10 cellular contexts compared by ENCODE assay signal in genomic region chr12:127926004-127926403, GRCh38.
DNase-seq lines count a peak whose midpoint lies in the region; ATAC-seq and TF ChIP-seq lines count a peak whose summit lies in the region.
"Had no signal": no experiment of that assay in that cellular context is flagged by ENCODE, and none has a peak within 500 bp of the region (broad histone marks: within the 10 kb centered on the region; RNA-seq: fewer than 3 reads in every experiment).

No MANE protein-coding gene starts in this region.

- H3K27ac ChIP-seq in Panc1 (ENCODE audit: low read length) = no peak overlapping the region
- H3K27ac ChIP-seq: cardiac muscle cell had no signal

- POLR2A ChIA-PET in Panc1 (lab: Charles Lee) = no interaction called here

- H3K9me3 ChIP-seq in Panc1 (ENCODE audit: control insufficient read depth, insufficient read depth, low read depth, low read length) = no peaks in the 10 kb centered on the region

- no peaks in the 10 kb centered on the region for H3K27me3 ChIP-seq in Panc1 (ENCODE audit: control insufficient read depth, insufficient read depth, low read length)
- H3K27me3 ChIP-seq: cardiac muscle cell had no signal

- TF ChIP-seq CTCF in Panc1 (IDR thresholded peaks at IDR 0.05) = peak; percentile 59

- CTCF ChIA-PET in Panc1 (lab: Charles Lee) = no interaction called here

- ATAC-seq in Panc1 = no peak
- no peak for ATAC-seq in GM18907 (IDR thresholded peaks at IDR 0.05; ENCODE audit: unreplicated experiment)
- ATAC-seq in HG02970 (IDR thresholded peaks at IDR 0.05; ENCODE audit: low FRiP score, unreplicated experiment) = no peak
- ATAC-seq: stimulated activated naive CD8-positive, alpha-beta T cell treated with anti-CD3 and anti-CD28 coated beads, Interleukin-15, Interleukin-2, amounts not matched to agents 100 U/mL and 50 U/mL, for 24 hours had no signal

- peak; percentile 41 for DNase-seq in GM03348 (ENCODE audit: low spot score)
- DNase-seq in Panc1 (ENCODE audit: low read depth, low spot score) = no peak
- DNase-seq in globus pallidus (ENCODE audit: low spot score) = peak; percentile 72
- DNase-seq in putamen (ENCODE audit: low spot score) = peak; percentile 57
- DNase-seq in RPMI8226 = no peak
- no peak for DNase-seq in HPDE6-E6E7 (ENCODE audit: extremely low spot score)
- DNase-seq: stimulated activated naive CD8-positive, alpha-beta T cell treated with anti-CD3 and anti-CD28 coated beads, Interleukin-15, Interleukin-2, amounts not matched to agents 100 U/mL and 50 U/mL, for 24 hours had no signal

- no peaks in the 10 kb centered on the region for H3K4me1 ChIP-seq in Panc1 (ENCODE audit: control insufficient read depth, insufficient read depth, low read length)

- H3K4me3 ChIP-seq in Panc1 (ENCODE audit: low read depth in 2 of 2, low read length in 2 of 2) = no peak overlapping the region
- H3K4me3 ChIP-seq: cardiac muscle cell had no signal

- no TSS peak for BruUV-seq in Panc1 (replicated peaks; lab: Mats Ljungman, UMichigan)

- H3K36me3 ChIP-seq in Panc1 (ENCODE audit: control insufficient read depth, insufficient read depth, low read length) = no peaks in the 10 kb centered on the region
- H3K36me3 ChIP-seq: cardiac muscle cell had no signal

- in situ Hi-C loops in Panc1 (cut with HindIII; ENCODE audit: low pct_unique_long_range_greater_than_20kb, low sequenced_read_pairs) = no loop called here

- intact Hi-C loops in Panc1 (cut with micrococcal nuclease; ENCODE audit: unreplicated experiment) = no loop called here

Comparison
In these comparisons a context has a peak if more than half of its experiments do, and no peak if none do; other contexts are left out.
1. DNase-seq: peak in GM03348 (single experiment), globus pallidus (single experiment) and putamen (single experiment); none in Panc1 (single experiment), RPMI8226 (single experiment) and HPDE6-E6E7 (single experiment).